32 cellular contexts compared by ENCODE assay signal in the genomic region with DNA sequence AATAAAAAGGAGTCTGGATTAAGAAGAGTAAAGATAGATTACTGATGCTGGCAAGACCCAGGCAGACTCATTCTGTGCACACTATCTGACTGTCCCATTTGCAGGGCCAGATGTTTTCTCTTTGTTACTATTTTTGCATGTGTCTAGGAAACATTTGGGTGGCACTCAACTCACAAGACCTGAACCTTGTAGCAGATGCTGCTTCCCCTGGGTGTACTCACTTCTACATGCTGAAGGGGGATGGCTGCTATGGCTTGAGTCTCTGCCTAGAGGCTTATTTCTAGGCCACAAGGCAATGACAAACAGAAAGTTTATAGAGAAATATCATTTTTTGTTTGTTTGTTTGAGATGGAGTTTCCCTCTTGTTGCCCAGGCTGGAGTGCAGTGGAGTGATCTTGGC.
"Had no signal": no experiment of that assay in that cellular context is flagged by ENCODE, and none has a peak within 500 bp of the region (broad histone marks: within the 10 kb centered on the region; RNA-seq: fewer than 3 reads in every experiment).

No MANE protein-coding gene starts in this region.

- H3K4me3 Mint-ChIP-seq: activated B cell treated with CpG ODN at 0.5 μM for 24 hours; activated CD8-positive, alpha-beta memory T cell treated with anti-CD3 and anti-CD28 coated beads, Interleukin-2, amount 10 ng/mL, durations not matched to agents 7 days and 5 days; activated CD8-positive, alpha-beta T cell treated with anti-CD3 and anti-CD28 coated beads for 36 hours; central memory CD8-positive, alpha-beta T cell; dendritic cell treated with granulocyte-macrophage colony-stimulating factor and Interleukin-4, amounts not matched to agents 40 ng/mL and 50 ng/mL, for 4 days; endodermal cell; memory B cell; naive thymus-derived CD4-positive, alpha-beta T cell; neural crest cell; stimulated activated memory B cell treated with anti-CD40 and anti-IgM and Interleukin-4, amounts not matched to agents 10 μg/mL and 1 μg/mL and 100 μg/mL, for 72 hours; stimulated activated naive CD8-positive, alpha-beta T cell treated with anti-CD3 and anti-CD28 coated beads, Interleukin-15, amount 100 ng/mL, for 72 hours; type B pancreatic cell had no signal

- H3K36me3 Mint-ChIP-seq: activated CD8-positive, alpha-beta memory T cell treated with anti-CD3 and anti-CD28 coated beads, Interleukin-2, amount 10 ng/mL, durations not matched to agents 7 days and 5 days; activated naive CD4-positive, alpha-beta T cell treated with anti-CD3 and anti-CD28 coated beads, Interleukin-2, amount 50 U/mL, for 72 hours; memory B cell; naive thymus-derived CD4-positive, alpha-beta T cell; stimulated activated memory B cell treated with anti-CD40 and anti-IgM and Interleukin-4, amounts not matched to agents 10 μg/mL and 1 μg/mL and 100 μg/mL, for 72 hours; type B pancreatic cell had no signal

- ATAC-seq: activated CD8-positive, alpha-beta memory T cell treated with anti-CD3 and anti-CD28 coated beads, Interleukin-2, amount 10 ng/mL, durations not matched to agents 7 days and 5 days; activated CD8-positive, alpha-beta T cell treated with anti-CD3 and anti-CD28 coated beads for 36 hours; activated naive CD4-positive, alpha-beta T cell treated with anti-CD3 and anti-CD28 coated beads, Interleukin-2, amount 50 U/mL, for 72 hours; esophagus mucosa; heart right ventricle; left lobe of liver; naive thymus-derived CD4-positive, alpha-beta T cell; psoas muscle; stimulated activated memory B cell treated with anti-CD40 and anti-IgM and Interleukin-4, amounts not matched to agents 10 μg/mL and 1 μg/mL and 100 μg/mL, for 72 hours; stimulated activated naive CD8-positive, alpha-beta T cell treated with anti-CD3 and anti-CD28 coated beads, Interleukin-15, amount 100 ng/mL, for 72 hours had no signal

- H3K4me1 Mint-ChIP-seq: activated B cell treated with CpG ODN at 0.5 μM for 24 hours; activated CD8-positive, alpha-beta memory T cell treated with anti-CD3 and anti-CD28 coated beads, Interleukin-2, amount 10 ng/mL, durations not matched to agents 7 days and 5 days; central memory CD8-positive, alpha-beta T cell; memory B cell; naive thymus-derived CD4-positive, alpha-beta T cell; neural crest cell; stimulated activated memory B cell treated with anti-CD40 and anti-IgM and Interleukin-4, amounts not matched to agents 10 μg/mL and 1 μg/mL and 100 μg/mL, for 72 hours; stimulated activated naive CD8-positive, alpha-beta T cell treated with anti-CD3 and anti-CD28 coated beads, Interleukin-15, amount 100 ng/mL, for 72 hours had no signal

- H3K27me3 Mint-ChIP-seq: activated B cell treated with CpG ODN at 0.5 μM for 24 hours; activated CD8-positive, alpha-beta memory T cell treated with anti-CD3 and anti-CD28 coated beads, Interleukin-2, amount 10 ng/mL, durations not matched to agents 7 days and 5 days; activated CD8-positive, alpha-beta T cell treated with anti-CD3 and anti-CD28 coated beads for 36 hours; central memory CD8-positive, alpha-beta T cell; memory B cell; stimulated activated memory B cell treated with anti-CD40 and anti-IgM and Interleukin-4, amounts not matched to agents 10 μg/mL and 1 μg/mL and 100 μg/mL, for 72 hours had no signal

- H3K9me3 Mint-ChIP-seq: activated B cell treated with CpG ODN at 0.5 μM for 24 hours; dendritic cell treated with granulocyte-macrophage colony-stimulating factor and Interleukin-4, amounts not matched to agents 40 ng/mL and 50 ng/mL, for 4 days; endodermal cell; neural crest cell; stimulated activated memory B cell treated with anti-CD40 and anti-IgM and Interleukin-4, amounts not matched to agents 10 μg/mL and 1 μg/mL and 100 μg/mL, for 72 hours; type B pancreatic cell had no signal

- H3K27ac Mint-ChIP-seq: activated B cell treated with CpG ODN at 0.5 μM for 24 hours; activated CD8-positive, alpha-beta memory T cell treated with anti-CD3 and anti-CD28 coated beads, Interleukin-2, amount 10 ng/mL, durations not matched to agents 7 days and 5 days; activated CD8-positive, alpha-beta T cell treated with anti-CD3 and anti-CD28 coated beads for 36 hours; activated naive CD4-positive, alpha-beta T cell treated with anti-CD3 and anti-CD28 coated beads, Interleukin-2, amount 50 U/mL, for 72 hours; dendritic cell treated with granulocyte-macrophage colony-stimulating factor and Interleukin-4, amounts not matched to agents 40 ng/mL and 50 ng/mL, for 4 days; endodermal cell; memory B cell; naive thymus-derived CD4-positive, alpha-beta T cell; stimulated activated memory B cell treated with anti-CD40 and anti-IgM and Interleukin-4, amounts not matched to agents 10 μg/mL and 1 μg/mL and 100 μg/mL, for 72 hours; stimulated activated naive CD8-positive, alpha-beta T cell treated with anti-CD3 and anti-CD28 coated beads, Interleukin-15, amount 100 ng/mL, for 72 hours; type B pancreatic cell had no signal

- DNase-seq: activated B cell treated with CpG ODN at 0.5 μM for 24 hours; activated CD4-positive, alpha-beta T cell treated with anti-CD3 and anti-CD28 coated beads, Interleukin-2, amount 50 U/mL, for 1 hour; activated CD8-positive, alpha-beta memory T cell treated with anti-CD3 and anti-CD28 coated beads, Interleukin-2, amount 10 ng/mL, durations not matched to agents 7 days and 5 days; activated CD8-positive, alpha-beta T cell treated with anti-CD3 and anti-CD28 coated beads for 36 hours; activated naive CD4-positive, alpha-beta T cell; activated T-cell treated with anti-CD3 and anti-CD28 coated beads, Interleukin-2, amount 50 U/mL, for 48 hours; anterior cingulate cortex; endodermal cell; foreskin melanocyte; heart right ventricle; kidney glomerular epithelial cell; midbrain; naive thymus-derived CD4-positive, alpha-beta T cell; occipital lobe; psoas muscle; sigmoid colon; small intestine; stimulated activated CD4-positive, alpha-beta T cell treated with anti-CD3 and anti-CD28 coated beads, Interleukin-1b, Interleukin-23, amount 100 ng/mL, for 48 hours; stimulated activated CD4-positive, alpha-beta T cell treated with anti-CD3 and anti-CD28 coated beads, Interleukin-4, amount 100 ng/mL, for 4 hours; stimulated activated CD8-positive, alpha-beta memory T cell treated with anti-CD3 and anti-CD28 coated beads, Interleukin-4, amount 100 ng/mL, for 48 hours; stimulated activated naive CD8-positive, alpha-beta T cell treated with anti-CD3 and anti-CD28 coated beads, Interleukin-15, amount 100 ng/mL, for 72 hours; substantia nigra; T1000 had no signal
